In the genomic region with DNA sequence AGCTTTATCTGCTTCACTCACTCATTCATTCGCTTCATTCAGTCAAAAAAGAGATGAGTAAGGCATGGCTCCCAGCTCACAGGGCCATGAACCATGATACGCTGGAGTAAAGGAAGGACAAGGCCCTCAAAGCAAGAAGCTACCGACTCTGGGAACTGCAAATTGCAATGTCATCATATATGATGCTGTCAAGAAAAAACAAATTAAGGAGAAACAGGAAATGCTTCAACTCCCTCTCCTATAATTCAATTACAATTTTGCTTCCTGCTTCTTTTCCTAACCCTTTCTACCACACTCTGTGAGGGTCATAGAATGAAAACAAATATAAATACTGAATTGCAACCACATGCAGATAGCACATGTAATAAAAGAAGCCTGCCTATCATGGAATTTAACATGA, we compare ENCODE assay signal across 26 cellular contexts.
A peak's percentile ranks its signal among the peaks of the same experiment; 100 is the strongest.
DNase-seq lines count a peak whose midpoint lies in the region; ATAC-seq, FAIRE-seq and TF ChIP-seq lines count a peak whose summit lies in the region.
"Had no signal": no experiment of that assay in that cellular context is flagged by ENCODE, and none has a peak within 500 bp of the region (broad histone marks: within the 10 kb centered on the region; RNA-seq: fewer than 3 reads in every experiment).

No MANE protein-coding gene starts in this region.

- no peaks in the 10 kb centered on the region for H3K9me1 ChIP-seq in K562 (ENCODE audit: control insufficient read depth, insufficient read depth, low read length)

- peak overlapping the region; percentile 69 for H2AFZ ChIP-seq in DND-41 (ENCODE audit: low read depth, low read length)
- no peak overlapping the region for H2AFZ ChIP-seq in K562 (ENCODE audit: low read depth, low read length)
- H2AFZ ChIP-seq: GM23248 had no signal

- H3K36me3 ChIP-seq in DND-41 (ENCODE audit: insufficient read depth, low read length) (no peaks in the 10 kb centered on the region), K562 (ENCODE audit: control insufficient read depth, insufficient read depth, low read length) (no peaks in the 10 kb centered on the region), small intestine (ENCODE audit: control insufficient read depth in 2 of 2, insufficient read depth in 2 of 2, low read length in 2 of 2) (no peaks in the 10 kb centered on the region)
- H3K36me3 ChIP-seq: HAP-1, SJSA1 had no signal

- H3K9me3 ChIP-seq in A549 (no peaks in the 10 kb centered on the region), DND-41 (ENCODE audit: insufficient read depth, low read length, severe bottlenecking) (no peaks in the 10 kb centered on the region), K562 (replicated peaks; ENCODE audit: control insufficient read depth, insufficient read depth, low read depth, low read length) (no peaks in the 10 kb centered on the region), small intestine (ENCODE audit: control insufficient read depth, low read depth) (no peaks in the 10 kb centered on the region)
- H3K9me3 ChIP-seq: Caco-2, HAP-1, SJSA1 had no signal

- TF ChIP-seq RAD21 in A549 (conservative IDR thresholded peaks at IDR 0.05 in 1 of 2, IDR thresholded peaks at IDR 0.05 in 1 of 2) (no peak), K562 (CRISPR knock-in tag; conservative IDR thresholded peaks at IDR 0.05 in 1 of 2, IDR thresholded peaks at IDR 0.05 in 1 of 2) (no peak)

- no peaks in the 10 kb centered on the region for H3K27me3 ChIP-seq in DND-41 (ENCODE audit: insufficient read depth, low read length, poor library complexity)
- no peaks in the 10 kb centered on the region for H3K27me3 ChIP-seq in K562 (ENCODE audit: control insufficient read depth in 2 of 2, insufficient read depth in 2 of 2, low read length in 2 of 2)
- no peaks in the 10 kb centered on the region for H3K27me3 ChIP-seq in small intestine (ENCODE audit: control insufficient read depth in 2 of 2, insufficient read depth in 2 of 2, low read length in 2 of 2)
- H3K27me3 ChIP-seq: SJSA1 had no signal

- no peak for ATAC-seq in A549
- ATAC-seq in DND-41 (ENCODE audit: insufficient read depth, low read depth) = 0 out of 3 replicates have a peak, but pooled peaks have one; percentile 7
- ATAC-seq in K562 = no peak
- ATAC-seq in HG03457 (IDR thresholded peaks at IDR 0.05; ENCODE audit: unreplicated experiment) = no peak
- no peak for ATAC-seq in HG02981 (IDR thresholded peaks at IDR 0.05; ENCODE audit: unreplicated experiment)
- ATAC-seq: CD8-positive, alpha-beta T cell; PC-3; Right ventricle myocardium inferior had no signal

- CTCF ChIA-PET in A549 (lab: Yijun Ruan, JAX) = interaction anchor here (1.1 kb wide), 1 partner anchor 18 kb away, joined by 5 read pairs; no protein-coding TSS in a partner anchor
- CTCF ChIA-PET in K562 (lab: Yijun Ruan, JAX; ENCODE audit: low intra/inter-chr PET ratio) = no interaction called here

- TF ChIP-seq POLR2A in A549 (IDR thresholded peaks at IDR 0.05; ENCODE audit: low read length) = no peak
- TF ChIP-seq POLR2A in K562 (conservative IDR thresholded peaks at IDR 0.05) = no peak

- intact Hi-C loops in K562 (cut with micrococcal nuclease) = no loop called here

- H3K4me2 ChIP-seq in A549 (no peak overlapping the region), DND-41 (ENCODE audit: insufficient read depth, low read length) (no peak overlapping the region), K562 (ENCODE audit: insufficient read depth, low read length) (no peak overlapping the region)

- no TSS peak for BruUV-seq in K562 (replicated peaks; lab: Mats Ljungman, UMichigan)

- WGBS in A549 (ENCODE audit: missing lambda C conversion rate) = 75% methylated on average over 3 of the region's 3 CpGs
- WGBS in K562 (ENCODE audit: insufficient coverage, low coverage, missing lambda C conversion rate) = 0% methylated on average over 2 of the region's 3 CpGs
- 68 to 80% (median 75%) methylated on average over 3 of the region's 3 CpGs for WGBS in small intestine, 3 donors

- TF ChIP-seq EP300 in A549 (IDR thresholded peaks at IDR 0.05) (no peak), K562 (IDR thresholded peaks at IDR 0.05; ENCODE audit: low read length) (no peak)

- POLR2A ChIA-PET in A549 (lab: Yijun Ruan, JAX) = no interaction called here
- POLR2A ChIA-PET in K562 (lab: Yijun Ruan, JAX) = no interaction called here

- no peak for DNase-seq in A549 (ENCODE audit: low read depth in 1 of 2, low spot score in 1 of 2)
- no peak for DNase-seq in DND-41
- no peak for DNase-seq in K562 (ENCODE audit: extremely low read depth in 1 of 4, low spot score in 3 of 4)
- peak; percentile 19 for DNase-seq in renal cortical epithelial cell (ENCODE audit: low read depth)
- no peak for DNase-seq in small intestine
- DNase-seq: Caco-2; CD8-positive, alpha-beta T cell; DMS 273 treated with DMSO at 0.1 percent for 48 hours; GM23248; HFFc6; Kasumi-1; NCI-H1105 treated with DMSO at 0.1 percent for 48 hours; NCI-H146; NCI-H1930; NCI-H2107; NCI-H524 treated with DMSO at 0.1 percent for 48 hours; NCI-H774; PC-3 had no signal

- H3K27ac ChIP-seq in A549 = no peak overlapping the region
- H3K27ac ChIP-seq in DND-41 (ENCODE audit: low read length) = peak overlapping the region; percentile 45
- no peak overlapping the region for H3K27ac ChIP-seq in K562 (ENCODE audit: extremely low read depth, low read depth, low read length)
- no peak overlapping the region for H3K27ac ChIP-seq in small intestine (ENCODE audit: low read depth in 1 of 2, low read length in 1 of 2)
- H3K27ac ChIP-seq: C4-2B, GM23248, HL-60, SJSA1 had no signal

- H3K9ac ChIP-seq in DND-41 (ENCODE audit: low read depth, low read length) (no peak overlapping the region), K562 (ENCODE audit: insufficient read depth in 1 of 2, low read depth in 2 of 2, low read length in 2 of 2) (no peak overlapping the region)
- H3K9ac ChIP-seq: GM23248 had no signal

- no peak overlapping the region for H3K4me3 ChIP-seq in A549
- H3K4me3 ChIP-seq in DND-41 (ENCODE audit: low read depth in 1 of 2, low read length in 2 of 2) = no peak overlapping the region
- H3K4me3 ChIP-seq in K562 = no peak overlapping the region
- H3K4me3 ChIP-seq in small intestine (ENCODE audit: low read depth in 1 of 2, low read length in 2 of 2) = no peak overlapping the region
- H3K4me3 ChIP-seq: GM23248, HAP-1, SJSA1 had no signal

- TF ChIP-seq CTCF in A549 (IDR thresholded peaks at IDR 0.05) = no peak
- no peak for TF ChIP-seq CTCF in DND-41 (IDR thresholded peaks at IDR 0.05; ENCODE audit: borderline replicate concordance, extremely low read depth, low read length, poor library complexity, severe bottlenecking)
- no peak for TF ChIP-seq CTCF in K562 (IDR thresholded peaks at IDR 0.05 in 2 of 3, conservative IDR thresholded peaks at IDR 0.05 in 1 of 3; ENCODE audit: insufficient read depth in 2 of 3, low read depth in 1 of 3, low read length in 3 of 3)

- H4K20me1 ChIP-seq in DND-41 (ENCODE audit: insufficient read depth, low read length) = no peaks in the 10 kb centered on the region
- H4K20me1 ChIP-seq in K562 (replicated peaks; ENCODE audit: control insufficient read depth, insufficient read depth, low read length) = no peaks in the 10 kb centered on the region

- FAIRE-seq in A549 (lab: Jason Lieb, UNC) (peak; percentile 63), K562 (lab: Jason Lieb, UNC) (no peak), small intestine (lab: Jason Lieb, UNC) (no peak)
- FAIRE-seq: GM19239 had no signal

- H3K4me1 ChIP-seq in A549 (no peaks in the 10 kb centered on the region; the same call in 2 of the 3 replicates), DND-41 (ENCODE audit: insufficient read depth, low read length) (peaks cover 11% of the 10 kb centered on the region), K562 (replicated peaks in 1 of 2; ENCODE audit: control insufficient read depth in 2 of 2, insufficient read depth in 2 of 2, low read length in 2 of 2) (no peaks in the 10 kb centered on the region), small intestine (ENCODE audit: control insufficient read depth in 2 of 2, insufficient read depth in 1 of 2, low read depth in 1 of 2, low read length in 1 of 2) (no peaks in the 10 kb centered on the region)
- H3K4me1 ChIP-seq: HAP-1, SJSA1 had no signal

- H3K79me2 ChIP-seq in DND-41 (ENCODE audit: insufficient read depth, low read length) = no peaks in the 10 kb centered on the region
- no peaks in the 10 kb centered on the region for H3K79me2 ChIP-seq in K562 (ENCODE audit: control insufficient read depth, insufficient read depth, low read length)

- in situ Hi-C loops in K562 (cut with MboI) = no loop called here

TF ChIP-seq in A549, 52 proteins besides CTCF, POLR2A, EP300 and RAD21:
- TF ChIP-seq JUNB (IDR thresholded peaks at IDR 0.05) (no peak), KDM5A (IDR thresholded peaks at IDR 0.05) (no peak), HOXB5 (CRISPR knock-in tag; IDR thresholded peaks at IDR 0.05) (no peak), NR3C1 (IDR thresholded peaks at IDR 0.05) (no peak), ATOH8 (CRISPR knock-in tag; IDR thresholded peaks at IDR 0.05; ENCODE audit: low read depth) (no peak), MAFK (IDR thresholded peaks at IDR 0.05; ENCODE audit: partially characterized antibody) (peak; percentile 95)

TF ChIP-seq in K562, 482 proteins besides CTCF, POLR2A, EP300 and RAD21:
- no peak for TF ChIP-seq TEAD2 (tag; IDR thresholded peaks at IDR 0.05)
- TF ChIP-seq MAFK (IDR thresholded peaks at IDR 0.05; ENCODE audit: low read length) = peak; percentile 19; the same call in 1 of the 2 replicates
TF ChIP-seq in K562: peak in this region for 1.

Comparison
In these comparisons a context has a peak if more than half of its experiments do, and no peak if none do; other contexts are left out.
1. Of the 35 proteins assayed by ChIP-seq in both K562 and A549: peak only in K562: none; only in A549: none; in both: MAFK; in neither: 34.